In genomic region chr19:4586691-4587090, GRCh38 we compare ENCODE assay signal across 31 cellular contexts. TPM values are rescaled to one million over a fixed set of nuclear protein-coding genes. Genes with fewer than 3 reads are reported as not detected.
"Had no signal": no experiment of that assay in that cellular context is flagged by ENCODE, and none has a peak within 500 bp of the region (broad histone marks: within the 10 kb centered on the region; RNA-seq: fewer than 3 reads in every experiment).

No MANE protein-coding gene starts in this region.

- H3K4me3 ChIP-seq: dorsolateral prefrontal cortex, esophagus muscularis mucosa, gastroesophageal sphincter, heart left ventricle, hepatocyte, left lung, smooth muscle cell, suprapubic skin, vagina had no signal

- DNase-seq: dorsolateral prefrontal cortex; effector CD4-positive, alpha-beta T cell; foreskin keratinocyte; heart left ventricle; kidney; left cardiac atrium; left lung; mesenchymal stem cell; naive thymus-derived CD8-positive, alpha-beta T cell; nephron progenitor cell; stimulated activated CD4-positive, alpha-beta T cell treated with anti-CD3 and anti-CD28 coated beads, Interleukin-12 subunit alpha, Interleukin-12 subunit beta, amount 100 ng/mL, for 4 hours; stimulated activated CD4-positive, alpha-beta T cell treated with anti-CD3 and anti-CD28 coated beads, Interleukin-1b, Interleukin-23, amount 100 ng/mL, for 48 hours; stimulated activated CD4-positive, alpha-beta T cell treated with anti-CD3 and anti-CD28 coated beads, Interleukin-4, amount 100 ng/mL, for 1 hour; stimulated activated CD8-positive, alpha-beta memory T cell treated with anti-CD3 and anti-CD28 coated beads, Interleukin-4, amount 100 ng/mL, for 48 hours; stimulated activated naive CD4-positive, alpha-beta T cell; stimulated activated naive CD8-positive, alpha-beta T cell treated with anti-CD3 and anti-CD28 coated beads, Interleukin-15, amount 100 ng/mL, for 72 hours; trophoblast cell had no signal

- FAIRE-seq: colon, endothelial cell of umbilical vein, kidney had no signal

- H3K9me3 ChIP-seq: esophagus muscularis mucosa, gastroesophageal sphincter, heart left ventricle, left lung, neutrophil, suprapubic skin, vagina had no signal

- H3K27me3 ChIP-seq: vagina had no signal

- H3K9ac ChIP-seq: parathyroid adenoma had no signal

- H3K36me3 ChIP-seq: esophagus muscularis mucosa, gastroesophageal sphincter, heart left ventricle, left lung, neutrophil, suprapubic skin, vagina had no signal

- H2AFZ ChIP-seq: hepatocyte, parathyroid adenoma had no signal

- H3K4me1 ChIP-seq: foreskin keratinocyte, parathyroid adenoma had no signal

- H3K79me2 ChIP-seq: hepatocyte, parathyroid adenoma had no signal

- H3K4me2 ChIP-seq: hepatocyte, smooth muscle cell had no signal

- ATAC-seq: foreskin keratinocyte; gastroesophageal sphincter; heart left ventricle; left cardiac atrium; left lung; naive thymus-derived CD8-positive, alpha-beta T cell; sciatic nerve; stimulated activated naive CD8-positive, alpha-beta T cell treated with anti-CD3 and anti-CD28 coated beads, Interleukin-15, amount 100 ng/mL, for 72 hours had no signal

- H3K27ac ChIP-seq: dorsolateral prefrontal cortex, esophagus muscularis mucosa, foreskin keratinocyte, gastroesophageal sphincter, heart left ventricle, hepatocyte, left lung, neutrophil, parathyroid adenoma, suprapubic skin, vagina had no signal

RNA-seq across cellular contexts. Expression of gene SEMA6B, which starts 27.2 kb away (rescaled TPM):
- total RNA-seq: epithelial cell of proximal tubule had no signal
- polyA plus RNA-seq: naive thymus-derived CD8-positive, alpha-beta T cell had no signal

RNA-seq across cellular contexts. Expression of gene LRG1, which starts 46.9 kb away (rescaled TPM):
- total RNA-seq: fibroblast of lung; naive thymus-derived CD8-positive, alpha-beta T cell; smooth muscle cell had no signal
- polyA plus RNA-seq: naive thymus-derived CD8-positive, alpha-beta T cell; smooth muscle cell had no signal

RNA-seq across cellular contexts. Expression of gene PLIN5, which starts 51.7 kb away (rescaled TPM):
- total RNA-seq: fibroblast of lung, foreskin keratinocyte, myocyte, smooth muscle cell had no signal
- polyA plus RNA-seq: fibroblast of lung, foreskin keratinocyte, smooth muscle cell had no signal
